ENCODE assay signal across 8 cellular contexts in the genomic region with DNA sequence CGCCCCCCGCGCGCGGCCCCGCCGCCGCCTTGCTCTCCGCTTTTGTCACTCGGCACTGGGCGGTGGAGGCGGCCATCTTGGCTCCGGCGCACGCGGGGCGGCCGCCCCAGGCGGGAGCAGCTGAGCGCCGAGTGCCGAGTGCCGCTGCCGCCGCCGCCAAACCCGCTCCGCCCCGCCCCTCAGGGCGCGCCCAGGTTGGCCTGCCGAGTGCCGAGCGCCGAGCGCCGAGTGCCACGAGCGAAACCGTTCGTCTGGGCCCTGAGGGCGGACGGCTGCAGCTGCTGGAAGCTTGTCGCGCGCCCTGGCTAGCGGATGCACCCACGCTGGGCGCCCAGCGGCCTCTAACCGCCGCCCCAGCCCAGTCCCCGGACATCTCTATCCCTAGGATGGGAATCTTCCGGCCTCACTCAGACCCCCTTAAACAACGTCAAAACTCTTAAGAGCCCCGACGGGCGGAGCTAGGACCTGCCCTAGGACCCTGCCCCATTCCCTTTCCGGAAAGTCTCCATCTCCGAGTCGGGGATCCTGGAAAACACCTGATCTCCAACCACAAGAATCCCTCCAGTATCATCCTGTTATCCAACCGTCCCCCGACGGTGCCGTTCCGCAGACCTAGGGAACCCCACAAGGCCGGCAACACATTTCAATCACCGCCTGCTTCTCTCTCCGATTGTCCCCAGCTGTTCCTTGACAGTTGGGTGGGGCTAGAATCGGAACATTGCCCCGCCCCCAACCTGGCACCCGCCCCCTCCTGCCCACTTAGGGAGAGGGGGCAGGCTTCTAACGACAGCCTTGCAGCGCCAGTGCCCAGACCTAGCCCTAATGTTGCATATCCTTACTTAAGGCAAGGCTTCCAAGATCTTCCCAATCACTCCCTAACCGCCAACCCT. TPM values are rescaled to one million over a fixed set of nuclear protein-coding genes. Genes with fewer than 3 reads are reported as not detected.
A peak's percentile ranks its signal among the peaks of the same experiment; 100 is the strongest.
DNase-seq lines count a peak whose midpoint lies in the region; ATAC-seq and TF ChIP-seq lines count a peak whose summit lies in the region.

No MANE protein-coding gene starts in this region.

- peak overlapping the region; percentile 66 for H3K27ac ChIP-seq in 22Rv1

- no peak for TF ChIP-seq CTCF in 22Rv1 (IDR thresholded peaks at IDR 0.05)
- no peak for TF ChIP-seq CTCF in choroid plexus epithelial cell (conservative IDR thresholded peaks at IDR 0.05; ENCODE audit: low read depth, low read length)

- peak overlapping the region; percentile 82 for H3K4me3 ChIP-seq in choroid plexus epithelial cell (ENCODE audit: low read depth, low read length)

- intact Hi-C loops in left colon (cut with DNase I, micrococcal nuclease), result no loop called here

- peak; percentile 84 for ATAC-seq in GM18511 (IDR thresholded peaks at IDR 0.05; ENCODE audit: unreplicated experiment)
- ATAC-seq in HG03135 (IDR thresholded peaks at IDR 0.05; ENCODE audit: unreplicated experiment), result peak; percentile 80
- peak; percentile 96 for ATAC-seq in left colon

- DNase-seq in NCI-H460 (ENCODE audit: extremely low read depth, low read depth) (peak; percentile 72), choroid plexus epithelial cell (ENCODE audit: low read depth) (peak; percentile 93), left colon (peak; percentile 90 to 95)
- peak; percentile 89 to 91 for DNase-seq in activated CD4-positive, alpha-beta T cell treated with anti-CD3 and anti-CD28 coated beads for 4 hours
- peak; percentile 77 to 84 for DNase-seq in stimulated activated CD4-positive, alpha-beta T cell treated with anti-CD3 and anti-CD28 coated beads, Interleukin-1b, Interleukin-23, amount 100 ng/mL, for 1 hour (ENCODE audit: low read depth in 2 of 2)

RNA-seq across cellular contexts. Expression of a gene that starts 14.1 kb away (rescaled TPM):
- 47.2 and 49.4 TPM in 2 replicates for total RNA-seq in NCI-H460 (2014; rRNA removed; shearing (Covaris generic))
- polyA plus RNA-seq in NCI-H460 (2014; cell fraction: nucleus; rRNA removed), result 169 and 181 TPM in 2 replicates
- 10 to 100 TPM; 63.4 to 75.1 TPM for total RNA-seq in left colon

RNA-seq across cellular contexts. Expression of a gene that starts 16.9 kb away (rescaled TPM):
- total RNA-seq in NCI-H460 (2014; rRNA removed; shearing (Covaris generic)), result 9.3 and 10.0 TPM in 2 replicates
- 8.9 and 12.2 TPM in 2 replicates for polyA plus RNA-seq in NCI-H460 (2014; cell fraction: nucleus; rRNA removed)
- 10 to 100 TPM; 24.5 to 24.8 TPM for total RNA-seq in left colon

RNA-seq across cellular contexts. Expression of a gene that starts 31.5 kb away (rescaled TPM):
- total RNA-seq in NCI-H460 (2014; rRNA removed; shearing (Covaris generic)), result not detected in 2 replicates
- 0.93 TPM in 1 of 2 replicates, not detected in the other for polyA plus RNA-seq in NCI-H460 (2014; cell fraction: nucleus; rRNA removed)
- 1 to 10 TPM; 3.4 to 4.4 TPM for total RNA-seq in left colon

RNA-seq across cellular contexts. Expression of a gene that starts 46.4 kb away (rescaled TPM):
- total RNA-seq in NCI-H460 (2014; rRNA removed; shearing (Covaris generic)), result not detected in 2 replicates
- polyA plus RNA-seq in NCI-H460 (2014; cell fraction: nucleus; rRNA removed), result not detected in 2 replicates
- not detected for total RNA-seq in left colon

RNA-seq across cellular contexts. Expression of a gene that starts 53.3 kb away (rescaled TPM):
- total RNA-seq in NCI-H460 (2014; rRNA removed; shearing (Covaris generic)), result 15.3 and 17.9 TPM in 2 replicates
- 22.2 and 27.7 TPM in 2 replicates for polyA plus RNA-seq in NCI-H460 (2014; cell fraction: nucleus; rRNA removed)
- total RNA-seq in left colon, result 10 to 100 TPM; 38.3 to 44.3 TPM

Comparison
In these comparisons a context has a peak if more than half of its experiments do, and no peak if none do; other contexts are left out.
1. Peak in every context shown above with its lines: DNase-seq, ATAC-seq, H3K4me3 ChIP-seq and H3K27ac ChIP-seq.